ENCODE assay signal across 29 cellular contexts in the genomic region with DNA sequence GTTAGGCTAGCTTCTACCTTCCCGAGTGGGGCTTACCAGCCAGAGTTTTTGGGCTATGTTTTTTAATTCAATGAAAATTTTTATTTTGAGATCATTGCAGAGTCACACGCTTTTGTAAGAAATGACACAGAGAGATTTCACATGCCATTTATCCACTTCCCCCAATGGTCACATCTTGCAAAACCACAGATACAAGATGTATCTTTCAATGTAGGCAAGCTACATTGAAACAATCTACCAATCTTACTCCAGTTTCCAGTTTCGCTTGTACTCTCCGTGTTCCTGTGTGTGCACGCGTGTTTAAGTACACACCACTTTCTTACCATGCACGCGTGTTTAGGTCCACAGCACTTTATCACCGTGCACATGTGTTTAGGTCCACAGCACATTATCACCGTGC.
"Had no signal": no experiment of that assay in that cellular context is flagged by ENCODE, and none has a peak within 500 bp of the region (broad histone marks: within the 10 kb centered on the region; RNA-seq: fewer than 3 reads in every experiment).

No MANE protein-coding gene starts in this region.

- H3K9me3 Mint-ChIP-seq: activated CD4-positive, alpha-beta memory T cell treated with anti-CD3 and anti-CD28 coated beads for 36 hours; activated CD4-positive, alpha-beta T cell treated with anti-CD3 and anti-CD28 coated beads, Interleukin-2, amount 10 ng/mL, durations not matched to agents 24 days and 14 days; activated T-cell treated with anti-CD3 and anti-CD28 coated beads, Interleukin-2, amount 50 U/mL, for 4 hours; activated T-helper 17 cell treated with anti-CD3 and anti-CD28 coated beads, Interleukin-2, amount 50 U/mL, for 72 hours; effector memory CD8-positive, alpha-beta T cell; mesothelial cell of epicardium; stimulated activated memory B cell treated with anti-CD40 and anti-IgM and Interleukin-4, amounts not matched to agents 10 μg/mL and 1 μg/mL and 100 μg/mL, for 72 hours had no signal

- H3K36me3 Mint-ChIP-seq: activated CD4-positive, alpha-beta memory T cell treated with anti-CD3 and anti-CD28 coated beads for 36 hours; mesothelial cell of epicardium; naive B cell; stimulated activated memory B cell treated with anti-CD40 and anti-IgM and Interleukin-4, amounts not matched to agents 10 μg/mL and 1 μg/mL and 100 μg/mL, for 72 hours had no signal

- H3K27ac ChIP-seq: brain microvascular endothelial cell, gastrocnemius medialis, left ventricle myocardium inferior, parathyroid adenoma, psoas muscle, suprapubic skin, tibial artery had no signal

- H3K36me3 ChIP-seq: brain microvascular endothelial cell, gastrocnemius medialis, left ventricle myocardium inferior, suprapubic skin, tibial artery had no signal

- DNase-seq: activated CD4-positive, alpha-beta memory T cell treated with anti-CD3 and anti-CD28 coated beads for 36 hours; activated CD4-positive, alpha-beta T cell treated with anti-CD3 and anti-CD28 coated beads, Interleukin-2, amount 10 ng/mL, durations not matched to agents 24 days and 14 days; activated CD4-positive, CD25-positive, alpha-beta regulatory T cell treated with anti-CD3 and anti-CD28 coated beads, Interleukin-2, amount 50 U/mL, for 72 hours; activated gamma-delta T cell treated with Interleukin-2 at 50 U/mL for 16 hours; activated naive CD4-positive, alpha-beta T cell treated with anti-CD3 and anti-CD28 coated beads, Interleukin-2, amount 50 U/mL, for 16 hours; activated T-cell treated with anti-CD3 and anti-CD28 coated beads, Interleukin-2, amount 50 U/mL, for 4 hours; amniotic stem cell; brain microvascular endothelial cell; caudate nucleus; cortex of kidney; effector memory CD8-positive, alpha-beta T cell; erythroblast; gastrocnemius medialis; glutamatergic neuron; left ventricle myocardium inferior; naive B cell; psoas muscle; stimulated activated CD4-positive, alpha-beta T cell treated with anti-CD3 and anti-CD28 coated beads, Interleukin-1b, Interleukin-23, amount 100 ng/mL, for 48 hours; stimulated activated CD4-positive, alpha-beta T cell treated with anti-CD3 and anti-CD28 coated beads, Interleukin-4, amount 100 ng/mL, for 4 hours; stimulated activated CD8-positive, alpha-beta memory T cell treated with anti-CD3 and anti-CD28 coated beads, Interleukin-4, amount 100 ng/mL, for 48 hours; T-helper 9 cell; tibial artery had no signal

- H3K4me1 Mint-ChIP-seq: activated CD4-positive, alpha-beta T cell treated with anti-CD3 and anti-CD28 coated beads, Interleukin-2, amount 10 ng/mL, durations not matched to agents 24 days and 14 days; activated T-helper 17 cell treated with anti-CD3 and anti-CD28 coated beads, Interleukin-2, amount 50 U/mL, for 72 hours; mesothelial cell of epicardium; naive B cell; stimulated activated memory B cell treated with anti-CD40 and anti-IgM and Interleukin-4, amounts not matched to agents 10 μg/mL and 1 μg/mL and 100 μg/mL, for 72 hours had no signal

- H3K27me3 Mint-ChIP-seq: stimulated activated memory B cell treated with anti-CD40 and anti-IgM and Interleukin-4, amounts not matched to agents 10 μg/mL and 1 μg/mL and 100 μg/mL, for 72 hours had no signal

- H3K9ac ChIP-seq: parathyroid adenoma had no signal

- H3K9me3 ChIP-seq: gastrocnemius medialis, left ventricle myocardium inferior, psoas muscle, suprapubic skin, tibial artery had no signal

- H3K4me2 ChIP-seq: smooth muscle cell had no signal

- H3K4me3 Mint-ChIP-seq: activated CD4-positive, alpha-beta memory T cell treated with anti-CD3 and anti-CD28 coated beads for 36 hours; activated CD4-positive, alpha-beta T cell treated with anti-CD3 and anti-CD28 coated beads, Interleukin-2, amount 10 ng/mL, durations not matched to agents 24 days and 14 days; activated T-cell treated with anti-CD3 and anti-CD28 coated beads, Interleukin-2, amount 50 U/mL, for 4 hours; activated T-helper 17 cell treated with anti-CD3 and anti-CD28 coated beads, Interleukin-2, amount 50 U/mL, for 72 hours; effector memory CD8-positive, alpha-beta T cell; mesothelial cell of epicardium; naive B cell; stimulated activated memory B cell treated with anti-CD40 and anti-IgM and Interleukin-4, amounts not matched to agents 10 μg/mL and 1 μg/mL and 100 μg/mL, for 72 hours had no signal

- H3K4me1 ChIP-seq: gastrocnemius medialis, left ventricle myocardium inferior, psoas muscle, suprapubic skin, tibial artery had no signal

- H2AFZ ChIP-seq: parathyroid adenoma had no signal

- H3K27ac Mint-ChIP-seq: activated CD4-positive, alpha-beta memory T cell treated with anti-CD3 and anti-CD28 coated beads for 36 hours; activated CD4-positive, alpha-beta T cell treated with anti-CD3 and anti-CD28 coated beads, Interleukin-2, amount 10 ng/mL, durations not matched to agents 24 days and 14 days; activated T-helper 17 cell treated with anti-CD3 and anti-CD28 coated beads, Interleukin-2, amount 50 U/mL, for 72 hours; effector memory CD8-positive, alpha-beta T cell; mesothelial cell of epicardium; naive B cell; stimulated activated memory B cell treated with anti-CD40 and anti-IgM and Interleukin-4, amounts not matched to agents 10 μg/mL and 1 μg/mL and 100 μg/mL, for 72 hours had no signal

- H3K4me3 ChIP-seq: gastrocnemius medialis, left ventricle myocardium inferior, lung, psoas muscle, smooth muscle cell, suprapubic skin, tibial artery had no signal

- ATAC-seq: activated T-cell treated with anti-CD3 and anti-CD28 coated beads, Interleukin-2, amount 50 U/mL, for 4 hours; activated T-helper 17 cell treated with anti-CD3 and anti-CD28 coated beads, Interleukin-2, amount 50 U/mL, for 72 hours; effector memory CD8-positive, alpha-beta T cell; gastrocnemius medialis; psoas muscle; stimulated activated memory B cell treated with anti-CD40 and anti-IgM and Interleukin-4, amounts not matched to agents 10 μg/mL and 1 μg/mL and 100 μg/mL, for 72 hours had no signal
